20 cellular contexts compared by ENCODE assay signal in the genomic region with DNA sequence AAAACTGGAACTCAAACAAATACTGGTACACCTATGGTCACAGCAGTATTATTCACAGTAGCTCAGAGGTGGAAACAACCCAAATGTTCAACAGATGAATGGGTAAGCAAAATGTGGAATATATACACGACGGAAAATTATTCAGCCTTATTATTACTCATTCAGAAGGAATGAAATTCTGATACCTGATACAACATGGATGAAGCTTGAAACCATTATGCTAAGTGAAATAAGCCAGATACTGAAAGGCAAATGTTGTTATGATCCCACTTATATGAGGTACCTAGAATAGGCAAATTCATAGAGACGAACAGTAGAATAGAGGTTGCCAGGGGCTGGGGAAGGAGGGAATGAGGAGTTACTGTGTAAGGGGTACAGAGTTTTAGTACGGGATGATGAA. TPM values are rescaled to one million over a fixed set of nuclear protein-coding genes. Genes with fewer than 3 reads are reported as not detected.
DNase-seq lines count a peak whose midpoint lies in the region; ATAC-seq and TF ChIP-seq lines count a peak whose summit lies in the region.
"Had no signal": no experiment of that assay in that cellular context is flagged by ENCODE, and none has a peak within 500 bp of the region (broad histone marks: within the 10 kb centered on the region; RNA-seq: fewer than 3 reads in every experiment).

No MANE protein-coding gene starts in this region.

- no peaks in the 10 kb centered on the region for H3K4me1 ChIP-seq in RWPE2 (ENCODE audit: insufficient read depth, poor library complexity, severe bottlenecking)
- H3K4me1 ChIP-seq: ascending aorta had no signal

- H3K9me3 ChIP-seq in RWPE2 (ENCODE audit: severe bottlenecking) = no peaks in the 10 kb centered on the region
- H3K9me3 ChIP-seq: ascending aorta had no signal

- H3K27me3 ChIP-seq in RWPE2 (ENCODE audit: insufficient read depth, poor library complexity, severe bottlenecking) = no peaks in the 10 kb centered on the region
- H3K27me3 ChIP-seq: ascending aorta had no signal

- H3K4me3 ChIP-seq in RWPE2 (ENCODE audit: severe bottlenecking) = no peak overlapping the region
- H3K4me3 ChIP-seq: ascending aorta had no signal

- ATAC-seq in GM21360 (IDR thresholded peaks at IDR 0.05; ENCODE audit: unreplicated experiment) (peak; percentile 13), HG03025 (IDR thresholded peaks at IDR 0.05; ENCODE audit: low FRiP score, unreplicated experiment) (peak; percentile 16), RWPE2 (ENCODE audit: low read depth) (peak; percentile 45; the same call in 2 of the 3 replicates), HG03342 (IDR thresholded peaks at IDR 0.05; ENCODE audit: unreplicated experiment) (no peak)
- peak; percentile 31 to 37 for ATAC-seq in stimulated activated naive B cell treated with anti-CD40 and anti-IgM and Interleukin-4, amounts not matched to agents 10 μg/mL and 1 μg/mL and 100 μg/mL, for 72 hours (replicated peaks)
- ATAC-seq in activated naive CD4-positive, alpha-beta T cell treated with anti-CD3 and anti-CD28 coated beads, Interleukin-2, amount 50 U/mL, for 72 hours = no peak
- ATAC-seq: natural killer cell treated with Interleukin-12 subunit alpha and Interleukin-12 subunit beta and Interleukin-15 and Interleukin-18, amount 100 ng/mL, for 72 hours had no signal

- no peaks in the 10 kb centered on the region for H3K27me3 Mint-ChIP-seq in stimulated activated naive B cell treated with anti-CD40 and anti-IgM and Interleukin-4, amounts not matched to agents 10 μg/mL and 1 μg/mL and 100 μg/mL, for 72 hours
- peaks cover 2% of the 10 kb centered on the region for H3K27me3 Mint-ChIP-seq in glutamatergic neuron (ENCODE audit: unreplicated experiment)

- TF ChIP-seq CTCF in RWPE2 (IDR thresholded peaks at IDR 0.05; ENCODE audit: poor library complexity, severe bottlenecking) (no peak), glutamatergic neuron (IDR thresholded peaks at IDR 0.05; ENCODE audit: partially characterized antibody, unreplicated experiment) (no peak)

- DNase-seq in RWPE2 (ENCODE audit: low spot score) (no peak), glutamatergic neuron (no peak)
- no peak for DNase-seq in stimulated activated naive B cell treated with anti-CD40 and anti-IgM and Interleukin-4, amounts not matched to agents 10 μg/mL and 1 μg/mL and 100 μg/mL, for 72 hours
- no peak for DNase-seq in activated naive CD4-positive, alpha-beta T cell treated with anti-CD3 and anti-CD28 coated beads, Interleukin-2, amount 50 U/mL, for 72 hours (ENCODE audit: low spot score in 2 of 2)
- DNase-seq: activated CD4-positive, alpha-beta T cell treated with anti-CD3 and anti-CD28 coated beads, Interleukin-2, amount 50 U/mL, for 4 hours; activated naive CD4-positive, alpha-beta T cell treated with anti-CD3 and anti-CD28 coated beads for 36 hours; COR-L47; H9; mesenchymal stem cell; NCI-H2029 treated with DMSO at 0.1 percent for 48 hours; NCI-H446; posterior cingulate gyrus; Right ventricle myocardium superior; stimulated activated CD4-positive, alpha-beta T cell treated with anti-CD3 and anti-CD28 coated beads, Interleukin-4, amount 100 ng/mL, for 4 hours; substantia nigra had no signal

- H3K36me3 ChIP-seq in RWPE2 (ENCODE audit: low read depth) = no peaks in the 10 kb centered on the region
- H3K36me3 ChIP-seq: ascending aorta had no signal

- peaks cover 14 to 25% of the 10 kb centered on the region in 2 donors for H3K4me1 Mint-ChIP-seq in stimulated activated naive B cell treated with anti-CD40 and anti-IgM and Interleukin-4, amounts not matched to agents 10 μg/mL and 1 μg/mL and 100 μg/mL, for 72 hours
- H3K4me1 Mint-ChIP-seq in glutamatergic neuron (ENCODE audit: low read depth, unreplicated experiment) = no peaks in the 10 kb centered on the region

- H3K9me3 Mint-ChIP-seq in stimulated activated naive B cell treated with anti-CD40 and anti-IgM and Interleukin-4, amounts not matched to agents 10 μg/mL and 1 μg/mL and 100 μg/mL, for 72 hours = no peaks in the 10 kb centered on the region
- peaks cover 2% of the 10 kb centered on the region for H3K9me3 Mint-ChIP-seq in glutamatergic neuron (ENCODE audit: unreplicated experiment)
- no peaks in the 10 kb centered on the region for H3K9me3 Mint-ChIP-seq in activated naive CD4-positive, alpha-beta T cell treated with anti-CD3 and anti-CD28 coated beads, Interleukin-2, amount 50 U/mL, for 72 hours
- H3K9me3 Mint-ChIP-seq: activated naive CD4-positive, alpha-beta T cell treated with anti-CD3 and anti-CD28 coated beads for 36 hours; natural killer cell treated with Interleukin-12 subunit alpha and Interleukin-12 subunit beta and Interleukin-15 and Interleukin-18, amount 100 ng/mL, for 72 hours had no signal

- H3K36me3 Mint-ChIP-seq in stimulated activated naive B cell treated with anti-CD40 and anti-IgM and Interleukin-4, amounts not matched to agents 10 μg/mL and 1 μg/mL and 100 μg/mL, for 72 hours = no peaks in the 10 kb centered on the region
- peaks cover 5% of the 10 kb centered on the region for H3K36me3 Mint-ChIP-seq in glutamatergic neuron (ENCODE audit: unreplicated experiment)
- H3K36me3 Mint-ChIP-seq in activated naive CD4-positive, alpha-beta T cell treated with anti-CD3 and anti-CD28 coated beads, Interleukin-2, amount 50 U/mL, for 72 hours = no peaks in the 10 kb centered on the region
- H3K36me3 Mint-ChIP-seq: natural killer cell treated with Interleukin-12 subunit alpha and Interleukin-12 subunit beta and Interleukin-15 and Interleukin-18, amount 100 ng/mL, for 72 hours had no signal

- no peak overlapping the region for H3K27ac ChIP-seq in RWPE2 (ENCODE audit: poor library complexity, severe bottlenecking)
- H3K27ac ChIP-seq: ascending aorta had no signal

- H3K4me3 Mint-ChIP-seq in stimulated activated naive B cell treated with anti-CD40 and anti-IgM and Interleukin-4, amounts not matched to agents 10 μg/mL and 1 μg/mL and 100 μg/mL, for 72 hours = no peak overlapping the region
- no peak overlapping the region for H3K4me3 Mint-ChIP-seq in glutamatergic neuron (ENCODE audit: unreplicated experiment)
- H3K4me3 Mint-ChIP-seq: activated naive CD4-positive, alpha-beta T cell treated with anti-CD3 and anti-CD28 coated beads for 36 hours; H9; natural killer cell treated with Interleukin-12 subunit alpha and Interleukin-12 subunit beta and Interleukin-15 and Interleukin-18, amount 100 ng/mL, for 72 hours had no signal

- no peak overlapping the region for H3K27ac Mint-ChIP-seq in stimulated activated naive B cell treated with anti-CD40 and anti-IgM and Interleukin-4, amounts not matched to agents 10 μg/mL and 1 μg/mL and 100 μg/mL, for 72 hours
- no peak overlapping the region for H3K27ac Mint-ChIP-seq in glutamatergic neuron (ENCODE audit: unreplicated experiment)
- H3K27ac Mint-ChIP-seq in activated naive CD4-positive, alpha-beta T cell treated with anti-CD3 and anti-CD28 coated beads, Interleukin-2, amount 50 U/mL, for 72 hours = no peak overlapping the region
- H3K27ac Mint-ChIP-seq: activated naive CD4-positive, alpha-beta T cell treated with anti-CD3 and anti-CD28 coated beads for 36 hours; H9; natural killer cell treated with Interleukin-12 subunit alpha and Interleukin-12 subunit beta and Interleukin-15 and Interleukin-18, amount 100 ng/mL, for 72 hours had no signal

RNA-seq across cellular contexts. Expression of gene MYLK3, which starts 27.1 kb away (rescaled TPM):
- total RNA-seq in glutamatergic neuron (ENCODE audit: unreplicated experiment) = 0.49 TPM
- total RNA-seq in activated naive CD4-positive, alpha-beta T cell treated with anti-CD3 and anti-CD28 coated beads, Interleukin-2, amount 50 U/mL, for 72 hours = under 1 TPM; 0.50 to 0.51 TPM
- total RNA-seq: ascending aorta had no signal

RNA-seq across cellular contexts. Expression of gene C16orf87, which starts 55.8 kb away (rescaled TPM):
- 15.8 TPM for total RNA-seq in glutamatergic neuron (ENCODE audit: unreplicated experiment)
- total RNA-seq in activated naive CD4-positive, alpha-beta T cell treated with anti-CD3 and anti-CD28 coated beads, Interleukin-2, amount 50 U/mL, for 72 hours = 10 to 100 TPM; 15.8 to 15.9 TPM

Comparison
In these comparisons a context has a peak if more than half of its experiments do, and no peak if none do; other contexts are left out.
1. ATAC-seq: peak in GM21360 (single experiment), HG03025 (single experiment), RWPE2 (single experiment) and stimulated activated naive B cell treated with anti-CD40 and anti-IgM and Interleukin-4, amounts not matched to agents 10 μg/mL and 1 μg/mL and 100 μg/mL, for 72 hours (2 of 2); none in HG03342 (single experiment) and activated naive CD4-positive, alpha-beta T cell treated with anti-CD3 and anti-CD28 coated beads, Interleukin-2, amount 50 U/mL, for 72 hours (0 of 2).